In genomic region chr1:162187676-162188075, GRCh38 we compare ENCODE assay signal across 19 cellular contexts.
A peak's percentile ranks its signal among the peaks of the same experiment; 100 is the strongest.
DNase-seq lines count a peak whose midpoint lies in the region; ATAC-seq and TF ChIP-seq lines count a peak whose summit lies in the region.
"Had no signal": no experiment of that assay in that cellular context is flagged by ENCODE, and none has a peak within 500 bp of the region (broad histone marks: within the 10 kb centered on the region; RNA-seq: fewer than 3 reads in every experiment).

No MANE protein-coding gene starts in this region.

- TF ChIP-seq POLR2A in heart left ventricle (IDR thresholded peaks at IDR 0.05) = no peak

- no peak overlapping the region for H3K27ac Mint-ChIP-seq in naive thymus-derived CD4-positive, alpha-beta T cell
- H3K27ac Mint-ChIP-seq: activated naive CD4-positive, alpha-beta T cell treated with anti-CD3 and anti-CD28 coated beads, Interleukin-2, amount 50 U/mL, for 72 hours; activated T-helper 1 cell treated with anti-CD3 and anti-CD28 coated beads, Interleukin-12 subunit alpha, Interleukin-12 subunit beta, Interleukin-2, Interleukin-4 antibody, amounts not matched to agents 30 ng/mL and 10 ng/mL and 1 ng/mL, durations not matched to agents 14 hours and 24 hours and 36 hours; CD4-positive, alpha-beta memory T cell had no signal

- peaks cover 0 to 27% (median 5%) of the 10 kb centered on the region in 12 donors for H3K4me1 ChIP-seq in heart left ventricle
- no peaks in the 10 kb centered on the region for H3K4me1 ChIP-seq in naive thymus-derived CD4-positive, alpha-beta T cell (ENCODE audit: control insufficient read depth in 2 of 2, insufficient read depth in 2 of 2, low read length in 2 of 2)
- H3K4me1 ChIP-seq: Peyer's patch, vagina had no signal

- H3K4me3 Mint-ChIP-seq in naive thymus-derived CD4-positive, alpha-beta T cell = no peak overlapping the region
- H3K4me3 Mint-ChIP-seq: activated T-helper 1 cell treated with anti-CD3 and anti-CD28 coated beads, Interleukin-12 subunit alpha, Interleukin-12 subunit beta, Interleukin-2, Interleukin-4 antibody, amounts not matched to agents 30 ng/mL and 10 ng/mL and 1 ng/mL, durations not matched to agents 14 hours and 24 hours and 36 hours; CD4-positive, alpha-beta memory T cell had no signal

- H3K27ac ChIP-seq in heart left ventricle = no peak overlapping the region
- no peak overlapping the region for H3K27ac ChIP-seq in naive thymus-derived CD4-positive, alpha-beta T cell (ENCODE audit: low read depth, low read length)
- H3K27ac ChIP-seq: left ventricle myocardium inferior, Peyer's patch, vagina had no signal

- no peak for TF ChIP-seq CTCF in heart left ventricle (IDR thresholded peaks at IDR 0.05)
- no peak for TF ChIP-seq CTCF in fibroblast of pulmonary artery (IDR thresholded peaks at IDR 0.05; ENCODE audit: low read length, missing control alignments)

- intact Hi-C loops in left ventricle myocardium superior (cut with micrococcal nuclease) = no loop called here
- intact Hi-C loops in heart left ventricle (cut with DNase I) = no loop called here
- intact Hi-C loops in naive thymus-derived CD4-positive, alpha-beta T cell (cut with micrococcal nuclease) = no loop called here

- H3K9me3 Mint-ChIP-seq in naive thymus-derived CD4-positive, alpha-beta T cell = peaks cover 0 to 10% (median 0%) of the 10 kb centered on the region in 11 donors
- H3K9me3 Mint-ChIP-seq: activated naive CD4-positive, alpha-beta T cell treated with anti-CD3 and anti-CD28 coated beads, Interleukin-2, amount 50 U/mL, for 72 hours; activated T-helper 1 cell treated with anti-CD3 and anti-CD28 coated beads, Interleukin-12 subunit alpha, Interleukin-12 subunit beta, Interleukin-2, Interleukin-4 antibody, amounts not matched to agents 30 ng/mL and 10 ng/mL and 1 ng/mL, durations not matched to agents 14 hours and 24 hours and 36 hours had no signal

- no peak overlapping the region for H3K4me3 ChIP-seq in heart left ventricle
- no peak overlapping the region for H3K4me3 ChIP-seq in fibroblast of pulmonary artery (replicated peaks; ENCODE audit: low read depth, low read length)
- H3K4me3 ChIP-seq in naive thymus-derived CD4-positive, alpha-beta T cell (ENCODE audit: low read length) = no peak overlapping the region
- H3K4me3 ChIP-seq: dorsolateral prefrontal cortex, left ventricle myocardium inferior, Peyer's patch, vagina had no signal

- H3K27me3 Mint-ChIP-seq in naive thymus-derived CD4-positive, alpha-beta T cell = peaks cover 0 to 23% (median 8%) of the 10 kb centered on the region in 5 donors

- ATAC-seq in left ventricle myocardium superior (peak; percentile 27), heart left ventricle (no peak), HG02588 (IDR thresholded peaks at IDR 0.05; ENCODE audit: unreplicated experiment) (no peak), GM19023 (IDR thresholded peaks at IDR 0.05; ENCODE audit: unreplicated experiment) (no peak), HG02884 (IDR thresholded peaks at IDR 0.05; ENCODE audit: unreplicated experiment) (no peak)
- no peak for ATAC-seq in naive thymus-derived CD4-positive, alpha-beta T cell
- ATAC-seq: activated naive CD4-positive, alpha-beta T cell treated with anti-CD3 and anti-CD28 coated beads, Interleukin-2, amount 50 U/mL, for 72 hours had no signal

- no peaks in the 10 kb centered on the region for H3K27me3 ChIP-seq in heart left ventricle
- H3K27me3 ChIP-seq in naive thymus-derived CD4-positive, alpha-beta T cell (ENCODE audit: control insufficient read depth in 2 of 2, insufficient read depth in 2 of 2, low read length in 2 of 2) = no peaks in the 10 kb centered on the region
- H3K27me3 ChIP-seq: dorsolateral prefrontal cortex, Peyer's patch, vagina had no signal

- H3K36me3 Mint-ChIP-seq in naive thymus-derived CD4-positive, alpha-beta T cell = no peaks in the 10 kb centered on the region
- H3K36me3 Mint-ChIP-seq: activated naive CD4-positive, alpha-beta T cell treated with anti-CD3 and anti-CD28 coated beads, Interleukin-2, amount 50 U/mL, for 72 hours; CD4-positive, alpha-beta memory T cell had no signal

- H3K9me3 ChIP-seq in heart left ventricle = peaks cover 0 to 10% (median 0%) of the 10 kb centered on the region in 12 donors
- no peaks in the 10 kb centered on the region for H3K9me3 ChIP-seq in naive thymus-derived CD4-positive, alpha-beta T cell (ENCODE audit: control insufficient read depth in 2 of 3, low read length in 3 of 3)
- H3K9me3 ChIP-seq: Peyer's patch, vagina had no signal

- DNase-seq in left ventricle myocardium superior (peak; percentile 40), heart left ventricle (no peak), amniotic epithelial cell (ENCODE audit: low read depth) (peak; percentile 50), fibroblast of pulmonary artery (ENCODE audit: low read depth) (peak; percentile 66)
- DNase-seq in naive thymus-derived CD4-positive, alpha-beta T cell = no peak
- DNase-seq: CD4-positive, alpha-beta memory T cell; DMS79 treated with DMSO at 0.1 percent for 48 hours; erythroblast; Karpas-422; left ventricle myocardium inferior; Peyer's patch; T-helper 2 cell had no signal

- no peaks in the 10 kb centered on the region for H3K4me1 Mint-ChIP-seq in naive thymus-derived CD4-positive, alpha-beta T cell
- H3K4me1 Mint-ChIP-seq: CD4-positive, alpha-beta memory T cell had no signal

- 25 to 50% (median 27%) methylated on average over 1 of the region's 1 CpG for WGBS in heart left ventricle, 4 donors

- no peaks in the 10 kb centered on the region for H3K36me3 ChIP-seq in heart left ventricle
- H3K36me3 ChIP-seq in naive thymus-derived CD4-positive, alpha-beta T cell (ENCODE audit: control insufficient read depth in 2 of 3, insufficient read depth in 3 of 3, low read length in 3 of 3) = no peaks in the 10 kb centered on the region
- H3K36me3 ChIP-seq: left ventricle myocardium inferior, Peyer's patch, vagina had no signal

- CTCF ChIA-PET in naive thymus-derived CD4-positive, alpha-beta T cell (lab: Charles Lee) = no interaction called here

- POLR2A ChIA-PET in naive thymus-derived CD4-positive, alpha-beta T cell (lab: Charles Lee) = no interaction called here

Comparison
In these comparisons a context has a peak if more than half of its experiments do, and no peak if none do; other contexts are left out.
1. DNase-seq: peak in left ventricle myocardium superior (single experiment), amniotic epithelial cell (single experiment) and fibroblast of pulmonary artery (single experiment); none in heart left ventricle (0 of 5) and naive thymus-derived CD4-positive, alpha-beta T cell (0 of 9).